ENCODE assay signal across 13 cellular contexts in genomic region chr14:45144658-45145057, GRCh38. TPM values are rescaled to one million over a fixed set of nuclear protein-coding genes. Genes with fewer than 3 reads are reported as not detected.
A peak's percentile ranks its signal among the peaks of the same experiment; 100 is the strongest.
DNase-seq lines count a peak whose midpoint lies in the region; ATAC-seq lines count a peak whose summit lies in the region.
"Had no signal": no experiment of that assay in that cellular context is flagged by ENCODE, and none has a peak within 500 bp of the region (broad histone marks: within the 10 kb centered on the region; RNA-seq: fewer than 3 reads in every experiment).

No MANE protein-coding gene starts in this region.

- H2AFZ ChIP-seq in Karpas-422 (ENCODE audit: low read length) = no peak overlapping the region

- H3K4me2 ChIP-seq in Karpas-422 (ENCODE audit: low read depth, low read length, poor library complexity, severe bottlenecking) = no peak overlapping the region

- ATAC-seq in GM18498 (IDR thresholded peaks at IDR 0.05; ENCODE audit: unreplicated experiment) (peak; percentile 75), GM19351 (IDR thresholded peaks at IDR 0.05; ENCODE audit: unreplicated experiment) (peak; percentile 66), HG02678 (IDR thresholded peaks at IDR 0.05; ENCODE audit: unreplicated experiment) (peak; percentile 54)
- ATAC-seq: left lobe of liver had no signal

- H3K27ac ChIP-seq in Karpas-422 (ENCODE audit: low read length) = peak overlapping the region; percentile 7; the same call in 1 of the 2 replicates

- no peaks in the 10 kb centered on the region for H3K9me3 ChIP-seq in Karpas-422 (ENCODE audit: low read length)
- H3K9me3 ChIP-seq: MG63 had no signal

- H3K4me1 ChIP-seq in Karpas-422 (ENCODE audit: low read length) = peaks cover 37% of the 10 kb centered on the region

- no peaks in the 10 kb centered on the region for H4K20me1 ChIP-seq in Karpas-422 (ENCODE audit: insufficient read depth, low read depth, low read length)

- DNase-seq in Karpas-422 = no peak
- DNase-seq in stimulated activated naive CD4-positive, alpha-beta T cell (lab: John Stamatoyannopoulos, UW) = no peak
- DNase-seq in DMS53 (lab: John Stamatoyannopoulos, UW) = no peak
- DNase-seq in NCI-H69 (lab: John Stamatoyannopoulos, UW) = no peak
- DNase-seq in AML-193 (lab: John Stamatoyannopoulos, UW) = no peak
- DNase-seq: activated gamma-delta T cell, Calu3, MG63, posterior cingulate gyrus had no signal

- peaks cover 90% of the 10 kb centered on the region for H3K79me2 ChIP-seq in Karpas-422 (ENCODE audit: low read length)

- peaks cover 21% of the 10 kb centered on the region for H3K36me3 ChIP-seq in Karpas-422 (ENCODE audit: insufficient read depth, low read length)
- H3K36me3 ChIP-seq: MG63 had no signal

- 0 out of 2 replicates have a peak overlapping the region, but pooled peaks have one; percentile 1 for H3K9ac ChIP-seq in Karpas-422 (ENCODE audit: low read length)

- H3K4me3 ChIP-seq in Karpas-422 (ENCODE audit: low read length) = no peak overlapping the region
- H3K4me3 ChIP-seq: MG63 had no signal

- H3K9me2 ChIP-seq in Karpas-422 (replicated peaks; ENCODE audit: insufficient read depth, low read length) = no peaks in the 10 kb centered on the region

- no peaks in the 10 kb centered on the region for H3K27me3 ChIP-seq in Karpas-422 (ENCODE audit: low read length)
- H3K27me3 ChIP-seq: MG63 had no signal

RNA-seq across cellular contexts. Expression of gene FANCM, which starts 8.9 kb away (rescaled TPM):
- total RNA-seq in Karpas-422 (2014; rRNA removed; shearing (Covaris generic); ENCODE audit: low replicate concordance) = 22.7 and 32.2 TPM in 2 replicates

RNA-seq across cellular contexts. Expression of gene FKBP3, which starts 10.4 kb away (rescaled TPM):
- total RNA-seq in Karpas-422 (2014; rRNA removed; shearing (Covaris generic); ENCODE audit: low replicate concordance) = 63.2 and 89.8 TPM in 2 replicates
